ENCODE assay signal across 1 cellular context in the genomic region with DNA sequence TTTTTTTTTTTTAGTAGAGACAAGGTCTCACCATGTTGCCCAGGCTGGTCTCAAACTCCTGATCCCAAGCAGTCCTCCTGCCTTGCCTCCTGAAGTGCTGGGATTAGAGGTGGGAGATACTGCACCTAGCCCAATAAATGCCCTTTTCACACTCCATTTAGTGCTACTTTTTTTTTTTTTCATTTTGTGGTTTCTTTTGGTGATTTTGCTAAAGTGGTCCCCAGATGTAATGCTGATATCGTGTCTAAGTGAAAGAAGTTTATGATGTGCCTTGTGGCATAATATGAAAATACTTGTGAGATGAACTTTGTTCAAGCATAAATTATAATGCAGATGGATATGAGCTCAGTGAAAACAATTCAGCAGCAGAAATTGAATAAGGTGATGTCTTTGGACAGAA.
TF ChIP-seq lines count a peak whose summit lies in the region.

No MANE protein-coding gene starts in this region.

TF ChIP-seq in SK-N-SH, 30 proteins besides CTCF, POLR2A, EP300 and RAD21 (continued from another document):
- TF ChIP-seq EZH2phosphoT487 (IDR thresholded peaks at IDR 0.05; ENCODE audit: borderline replicate concordance, low read depth): no peak
- no peak for TF ChIP-seq RCOR1 (IDR thresholded peaks at IDR 0.05; ENCODE audit: low read length)
- TF ChIP-seq, protein P1, sequence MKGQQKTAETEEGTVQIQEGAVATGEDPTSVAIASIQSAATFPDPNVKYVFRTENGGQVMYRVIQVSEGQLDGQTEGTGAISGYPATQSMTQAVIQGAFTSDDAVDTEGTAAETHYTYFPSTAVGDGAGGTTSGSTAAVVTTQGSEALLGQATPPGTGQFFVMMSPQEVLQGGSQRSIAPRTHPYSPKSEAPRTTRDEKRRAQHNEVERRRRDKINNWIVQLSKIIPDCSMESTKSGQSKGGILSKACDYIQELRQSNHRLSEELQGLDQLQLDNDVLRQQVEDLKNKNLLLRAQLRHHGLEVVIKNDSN (IDR thresholded peaks at IDR 0.05; ENCODE audit: borderline replicate concordance, low read depth): no peak
- TF ChIP-seq ELF1 (IDR thresholded peaks at IDR 0.05): no peak
- TF ChIP-seq JUND (IDR thresholded peaks at IDR 0.05): no peak
- no peak for TF ChIP-seq TCF12 (IDR thresholded peaks at IDR 0.05)
- TF ChIP-seq MEF2A (IDR thresholded peaks at IDR 0.05; ENCODE audit: borderline replicate concordance, low read depth): no peak
- no peak for TF ChIP-seq FOXJ3 (CRISPR knock-in tag; IDR thresholded peaks at IDR 0.05)
- TF ChIP-seq POLR2AphosphoS5 (IDR thresholded peaks at IDR 0.05; ENCODE audit: low read depth, low read length): no peak
- TF ChIP-seq, protein P2, sequence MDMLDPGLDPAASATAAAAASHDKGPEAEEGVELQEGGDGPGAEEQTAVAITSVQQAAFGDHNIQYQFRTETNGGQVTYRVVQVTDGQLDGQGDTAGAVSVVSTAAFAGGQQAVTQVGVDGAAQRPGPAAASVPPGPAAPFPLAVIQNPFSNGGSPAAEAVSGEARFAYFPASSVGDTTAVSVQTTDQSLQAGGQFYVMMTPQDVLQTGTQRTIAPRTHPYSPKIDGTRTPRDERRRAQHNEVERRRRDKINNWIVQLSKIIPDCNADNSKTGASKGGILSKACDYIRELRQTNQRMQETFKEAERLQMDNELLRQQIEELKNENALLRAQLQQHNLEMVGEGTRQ (IDR thresholded peaks at IDR 0.05; ENCODE audit: borderline replicate concordance, low read depth, low read length): no peak
- TF ChIP-seq FOXM1 (IDR thresholded peaks at IDR 0.05; ENCODE audit: low read depth): no peak
